Comparison of ENCODE assay signal across 17 cellular contexts in genomic region chr12:2009623-2010022, GRCh38. TPM values are rescaled to one million over a fixed set of nuclear protein-coding genes. Genes with fewer than 3 reads are reported as not detected.
DNase-seq lines count a peak whose midpoint lies in the region; ATAC-seq and TF ChIP-seq lines count a peak whose summit lies in the region.
"Had no signal": no experiment of that assay in that cellular context is flagged by ENCODE, and none has a peak within 500 bp of the region (broad histone marks: within the 10 kb centered on the region; RNA-seq: fewer than 3 reads in every experiment).

No MANE protein-coding gene starts in this region.

- no peak overlapping the region for H3K27ac ChIP-seq in endodermal cell (ENCODE audit: low read depth, low read length)
- H3K27ac ChIP-seq: cardiac muscle cell had no signal

- no peak overlapping the region for H3K4me3 Mint-ChIP-seq in endodermal cell
- no peak overlapping the region for H3K4me3 Mint-ChIP-seq in stimulated activated effector memory CD8-positive, alpha-beta T cell treated with anti-CD3 and anti-CD28 coated beads, Interleukin-12 subunit alpha, Interleukin-12 subunit beta, amount 100 ng/mL, for 72 hours
- H3K4me3 Mint-ChIP-seq: activated naive CD4-positive, alpha-beta T cell treated with anti-CD3 and anti-CD28 coated beads for 36 hours had no signal

- peak; percentile 64 for ATAC-seq in stimulated activated effector memory CD8-positive, alpha-beta T cell treated with anti-CD3 and anti-CD28 coated beads, Interleukin-12 subunit alpha, Interleukin-12 subunit beta, amount 100 ng/mL, for 72 hours
- no peak for ATAC-seq in HG02885 (IDR thresholded peaks at IDR 0.05; ENCODE audit: poor library complexity, unreplicated experiment)
- ATAC-seq: Right ventricle myocardium inferior had no signal

- no peaks in the 10 kb centered on the region for H3K27me3 Mint-ChIP-seq in endodermal cell (ENCODE audit: insufficient read depth)

- peaks cover 37% of the 10 kb centered on the region for H3K4me1 Mint-ChIP-seq in endodermal cell
- H3K4me1 Mint-ChIP-seq in stimulated activated effector memory CD8-positive, alpha-beta T cell treated with anti-CD3 and anti-CD28 coated beads, Interleukin-12 subunit alpha, Interleukin-12 subunit beta, amount 100 ng/mL, for 72 hours, result peaks cover 3% of the 10 kb centered on the region

- intact Hi-C loops in head of caudate nucleus (cut with DNase I), result no loop called here

- WGBS in endodermal cell (ENCODE audit: insufficient coverage in 1 of 2, insufficient read length in 1 of 2), 2 experiments, result 67% methylated on average over 1 of the region's 1 CpG; no CpG with 5 or more reads in 1 of the 2 experiments

- H3K27me3 ChIP-seq in endodermal cell (ENCODE audit: control insufficient read depth, insufficient read depth, low read length, poor library complexity, severe bottlenecking), result no peaks in the 10 kb centered on the region
- H3K27me3 ChIP-seq: cardiac muscle cell had no signal

- no peak overlapping the region for H3K4me3 ChIP-seq in endodermal cell (ENCODE audit: low read length)
- H3K4me3 ChIP-seq: cardiac muscle cell had no signal

- peak; percentile 77 for TF ChIP-seq CTCF in endodermal cell (conservative IDR thresholded peaks at IDR 0.05)

- H3K9me3 Mint-ChIP-seq in endodermal cell, result no peaks in the 10 kb centered on the region
- no peaks in the 10 kb centered on the region for H3K9me3 Mint-ChIP-seq in stimulated activated effector memory CD8-positive, alpha-beta T cell treated with anti-CD3 and anti-CD28 coated beads, Interleukin-12 subunit alpha, Interleukin-12 subunit beta, amount 100 ng/mL, for 72 hours
- H3K9me3 Mint-ChIP-seq: activated naive CD4-positive, alpha-beta T cell treated with anti-CD3 and anti-CD28 coated beads for 36 hours had no signal

- peaks cover 8% of the 10 kb centered on the region for H3K4me1 ChIP-seq in endodermal cell (ENCODE audit: control insufficient read depth, insufficient read depth, low read length)

- no peaks in the 10 kb centered on the region for H3K9me3 ChIP-seq in endodermal cell (ENCODE audit: control insufficient read depth, low read length)

- H3K36me3 ChIP-seq in endodermal cell (ENCODE audit: control insufficient read depth, insufficient read depth, low read length), result no peaks in the 10 kb centered on the region
- H3K36me3 ChIP-seq: cardiac muscle cell had no signal

- no peaks in the 10 kb centered on the region for H3K36me3 Mint-ChIP-seq in endodermal cell (ENCODE audit: low read depth)
- H3K36me3 Mint-ChIP-seq in stimulated activated effector memory CD8-positive, alpha-beta T cell treated with anti-CD3 and anti-CD28 coated beads, Interleukin-12 subunit alpha, Interleukin-12 subunit beta, amount 100 ng/mL, for 72 hours, result peaks cover under 1% of the 10 kb centered on the region

- H3K27ac Mint-ChIP-seq in endodermal cell, result no peak overlapping the region
- H3K27ac Mint-ChIP-seq in stimulated activated effector memory CD8-positive, alpha-beta T cell treated with anti-CD3 and anti-CD28 coated beads, Interleukin-12 subunit alpha, Interleukin-12 subunit beta, amount 100 ng/mL, for 72 hours, result no peak overlapping the region
- H3K27ac Mint-ChIP-seq: activated naive CD4-positive, alpha-beta T cell treated with anti-CD3 and anti-CD28 coated beads for 36 hours had no signal

- H3K9ac ChIP-seq in endodermal cell (ENCODE audit: extremely low read depth, low read length, poor library complexity, severe bottlenecking), result no peak overlapping the region

- DNase-seq in NCI-H2171 treated with DMSO at 0.1 percent for 48 hours (lab: John Stamatoyannopoulos, UW) (peak; percentile 30), NCI-H2171 (lab: John Stamatoyannopoulos, UW) (no peak), NAMALWA (ENCODE audit: low spot score) (peak; percentile 43), endodermal cell (no peak), NCI-H1105 treated with DMSO at 0.1 percent for 48 hours (lab: John Stamatoyannopoulos, UW) (no peak), head of caudate nucleus (no peak)
- DNase-seq in stimulated activated effector memory CD8-positive, alpha-beta T cell treated with anti-CD3 and anti-CD28 coated beads, Interleukin-12 subunit alpha, Interleukin-12 subunit beta, amount 100 ng/mL, for 72 hours (ENCODE audit: low spot score in 2 of 2), result no peak
- DNase-seq: activated CD8-positive, alpha-beta memory T cell treated with anti-CD3 and anti-CD28 coated beads for 24 hours; activated naive CD4-positive, alpha-beta T cell treated with anti-CD3 and anti-CD28 coated beads for 36 hours; NCI-H1092 treated with DMSO at 0.1 percent for 48 hours; NCI-H526 treated with DMSO at 0.1 percent for 48 hours; nucleus accumbens; stimulated activated CD4-positive, alpha-beta T cell treated with anti-CD3 and anti-CD28 coated beads, Interleukin-12 subunit alpha, Interleukin-12 subunit beta, amount 100 ng/mL, for 4 hours; trophoblast cell had no signal

RNA-seq across cellular contexts. Expression of gene DCP1B, which starts 5.4 kb away (rescaled TPM):
- total RNA-seq in endodermal cell, result 10 to 100 TPM; 18.3 to 35.4 TPM
- 26.9 TPM for polyA plus RNA-seq in endodermal cell (2013, experiment 1 of 2)
- 25.0 TPM for polyA plus RNA-seq in endodermal cell (2013, experiment 2 of 2)

RNA-seq across cellular contexts. Expression of gene CACNA1C, which starts 43.2 kb away (rescaled TPM):
- 1 to 10 TPM in 1 of 2 donors, under 1 TPM in 1; 0.86 to 6.3 TPM for total RNA-seq in endodermal cell
- 1.3 TPM for polyA plus RNA-seq in endodermal cell (2013, experiment 1 of 2)
- 2.6 TPM for polyA plus RNA-seq in endodermal cell (2013, experiment 2 of 2)

Comparison
In these comparisons a context has a peak if more than half of its experiments do, and no peak if none do; other contexts are left out.
1. DNase-seq: peak in NCI-H2171 treated with DMSO at 0.1 percent for 48 hours (single experiment) and NAMALWA (single experiment); none in NCI-H2171 (single experiment), endodermal cell (single experiment), stimulated activated effector memory CD8-positive, alpha-beta T cell treated with anti-CD3 and anti-CD28 coated beads, Interleukin-12 subunit alpha, Interleukin-12 subunit beta, amount 100 ng/mL, for 72 hours (0 of 2), NCI-H1105 treated with DMSO at 0.1 percent for 48 hours (single experiment) and head of caudate nucleus (0 of 42).